In genomic region chr12:49039421-49040363, GRCh38 we compare ENCODE assay signal across 24 cellular contexts. TPM values are rescaled to one million over a fixed set of nuclear protein-coding genes. Genes with fewer than 3 reads are reported as not detected.
"Had no signal": no experiment of that assay in that cellular context is flagged by ENCODE, and none has a peak within 500 bp of the region (broad histone marks: within the 10 kb centered on the region; RNA-seq: fewer than 3 reads in every experiment).

No MANE protein-coding gene starts in this region.

- H3K4me3 Mint-ChIP-seq: activated naive CD4-positive, alpha-beta T cell treated with anti-CD3 and anti-CD28 coated beads for 36 hours; activated naive CD8-positive, alpha-beta T cell treated with anti-CD3 and anti-CD28 coated beads, Interleukin-2, amount 10 ng/mL, durations not matched to agents 7 days and 5 days; naive thymus-derived CD4-positive, alpha-beta T cell; neural crest cell; stimulated activated naive CD8-positive, alpha-beta T cell treated with anti-CD3 and anti-CD28 coated beads, Interleukin-15, Interleukin-2, amounts not matched to agents 100 ng/mL and 50 ng/mL, for 24 hours; T-helper 1 cell treated with Interleukin-12 subunit alpha and Interleukin-12 subunit beta and Interleukin-4 antibody, amounts not matched to agents 30 μg/mL and 1 μg/mL, for 36 hours had no signal

- H3K4me3 ChIP-seq: tibial artery had no signal

- H3K9me3 ChIP-seq: tibial artery had no signal

- DNase-seq: activated CD4-positive, alpha-beta T cell treated with anti-CD3 and anti-CD28 coated beads for 4 hours; activated CD4-positive, alpha-beta T cell treated with anti-CD3 and anti-CD28 coated beads, Interleukin-2, amount 50 U/mL, for 48 hours; activated CD4-positive, CD25-positive, alpha-beta regulatory T cell; activated effector memory CD4-positive, alpha-beta T cell treated with Interleukin-2 at 50 U/mL for 16 hours; activated naive CD4-positive, alpha-beta T cell treated with anti-CD3 and anti-CD28 coated beads for 36 hours; activated naive CD8-positive, alpha-beta T cell treated with anti-CD3 and anti-CD28 coated beads, Interleukin-2, amount 10 ng/mL, durations not matched to agents 7 days and 5 days; activated T-cell treated with anti-CD3 and anti-CD28 coated beads, Interleukin-2, amount 50 U/mL, for 48 hours; amygdala; dermis blood vessel endothelial cell; effector CD8-positive, alpha-beta T cell; erythroblast; foreskin fibroblast; kidney glomerular epithelial cell; mesendoderm; naive thymus-derived CD4-positive, alpha-beta T cell; occipital lobe; stimulated activated CD4-positive, alpha-beta T cell treated with anti-CD3 and anti-CD28 coated beads, Interleukin-2, amount 100 ng/mL, for 48 hours; tibial artery had no signal

- ATAC-seq: naive thymus-derived CD4-positive, alpha-beta T cell had no signal

- H3K27me3 Mint-ChIP-seq: activated naive CD8-positive, alpha-beta T cell treated with anti-CD3 and anti-CD28 coated beads, Interleukin-2, amount 10 ng/mL, durations not matched to agents 7 days and 5 days; naive thymus-derived CD4-positive, alpha-beta T cell; stimulated activated naive CD8-positive, alpha-beta T cell treated with anti-CD3 and anti-CD28 coated beads, Interleukin-15, Interleukin-2, amounts not matched to agents 100 ng/mL and 50 ng/mL, for 24 hours had no signal

- H3K27ac ChIP-seq: tibial artery had no signal

- H3K27ac Mint-ChIP-seq: activated naive CD4-positive, alpha-beta T cell treated with anti-CD3 and anti-CD28 coated beads for 36 hours; activated naive CD8-positive, alpha-beta T cell treated with anti-CD3 and anti-CD28 coated beads, Interleukin-2, amount 10 ng/mL, durations not matched to agents 7 days and 5 days; stimulated activated naive CD8-positive, alpha-beta T cell treated with anti-CD3 and anti-CD28 coated beads, Interleukin-15, Interleukin-2, amounts not matched to agents 100 ng/mL and 50 ng/mL, for 24 hours; T-helper 1 cell treated with Interleukin-12 subunit alpha and Interleukin-12 subunit beta and Interleukin-4 antibody, amounts not matched to agents 30 μg/mL and 1 μg/mL, for 36 hours had no signal

- H3K4me1 Mint-ChIP-seq: neural crest cell had no signal

- H3K4me1 ChIP-seq: tibial artery had no signal

- H3K27me3 ChIP-seq: tibial artery had no signal

- H3K9me3 Mint-ChIP-seq: activated naive CD4-positive, alpha-beta T cell treated with anti-CD3 and anti-CD28 coated beads for 36 hours; activated naive CD8-positive, alpha-beta T cell treated with anti-CD3 and anti-CD28 coated beads, Interleukin-2, amount 10 ng/mL, durations not matched to agents 7 days and 5 days; naive thymus-derived CD4-positive, alpha-beta T cell; neural crest cell; stimulated activated naive CD8-positive, alpha-beta T cell treated with anti-CD3 and anti-CD28 coated beads, Interleukin-15, Interleukin-2, amounts not matched to agents 100 ng/mL and 50 ng/mL, for 24 hours; T-helper 1 cell treated with Interleukin-12 subunit alpha and Interleukin-12 subunit beta and Interleukin-4 antibody, amounts not matched to agents 30 μg/mL and 1 μg/mL, for 36 hours had no signal

RNA-seq across cellular contexts. Expression of gene RHEBL1, which starts 30.1 kb away (rescaled TPM):
- total RNA-seq: urinary bladder had no signal

RNA-seq across cellular contexts. Expression of gene DDN, which starts 40.5 kb away (rescaled TPM):
- polyA plus RNA-seq: liver; naive thymus-derived CD4-positive, alpha-beta T cell; urinary bladder had no signal

RNA-seq across cellular contexts. Expression of gene DHH, which starts 54.9 kb away (rescaled TPM):
- total RNA-seq: activated CD8-positive, alpha-beta memory T cell treated with anti-CD3 and anti-CD28 coated beads for 36 hours had no signal
- polyA plus RNA-seq: naive thymus-derived CD4-positive, alpha-beta T cell had no signal
